9 cellular contexts compared by ENCODE assay signal in genomic region chr15:31871159-31871886, GRCh38. TPM values are rescaled to one million over a fixed set of nuclear protein-coding genes. Genes with fewer than 3 reads are reported as not detected.
DNase-seq lines count a peak whose midpoint lies in the region; ATAC-seq and TF ChIP-seq lines count a peak whose summit lies in the region.
"Had no signal": no experiment of that assay in that cellular context is flagged by ENCODE, and none has a peak within 500 bp of the region (broad histone marks: within the 10 kb centered on the region; RNA-seq: fewer than 3 reads in every experiment).

No MANE protein-coding gene starts in this region.

- H3K36me3 ChIP-seq in HUES6 (ENCODE audit: control insufficient read depth, insufficient read depth, low read length) (no peaks in the 10 kb centered on the region), liver (ENCODE audit: control insufficient read depth in 4 of 4, insufficient read depth in 3 of 4, low read depth in 1 of 4, low read length in 3 of 4) (no peaks in the 10 kb centered on the region), tibial nerve (no peaks in the 10 kb centered on the region)

- H3K36me3 Mint-ChIP-seq in CD4-positive, alpha-beta T cell (ENCODE audit: low read depth): peaks cover 6% of the 10 kb centered on the region

- H3K4me1 ChIP-seq in HUES6 (ENCODE audit: control insufficient read depth, insufficient read depth, low read length) (peaks cover 4% of the 10 kb centered on the region), liver (ENCODE audit: control insufficient read depth in 4 of 4, insufficient read depth in 4 of 4, low read length in 3 of 4) (peaks cover 4 to 14% (median 9%) of the 10 kb centered on the region in 4 donors), tibial nerve (peaks cover 0 to 12% (median 7%) of the 10 kb centered on the region in 4 donors)

- H3K4me3 Mint-ChIP-seq in CD4-positive, alpha-beta T cell: peak overlapping the region; percentile 87

- peak overlapping the region; percentile 82 for H3K9ac ChIP-seq in HUES6 (ENCODE audit: low read length)
- peak overlapping the region in 1 of 2 donors; percentile 43 for H3K9ac ChIP-seq in liver (ENCODE audit: low read depth in 1 of 2, low read length in 2 of 2)

- peaks cover 8% of the 10 kb centered on the region for H3K27me3 ChIP-seq in CD4-positive, alpha-beta T cell (ENCODE audit: control insufficient read depth, insufficient read depth, low read length)
- peaks cover 20% of the 10 kb centered on the region for H3K27me3 ChIP-seq in HUES6 (ENCODE audit: control insufficient read depth, insufficient read depth, low read length)
- H3K27me3 ChIP-seq in liver (ENCODE audit: control insufficient read depth in 4 of 4, insufficient read depth in 4 of 4, low read length in 3 of 4): peaks cover 0 to 2% (median 0%) of the 10 kb centered on the region in 4 donors
- H3K27me3 ChIP-seq in tibial nerve: no peaks in the 10 kb centered on the region

- ATAC-seq in CD4-positive, alpha-beta T cell (ENCODE audit: poor library complexity): no peak

- H3K4me1 Mint-ChIP-seq in CD4-positive, alpha-beta T cell (ENCODE audit: low read depth): peaks cover 23% of the 10 kb centered on the region

- no peak for TF ChIP-seq CTCF in CD4-positive, alpha-beta T cell (IDR thresholded peaks at IDR 0.05)
- TF ChIP-seq CTCF in astrocyte of the spinal cord (IDR thresholded peaks at IDR 0.05; ENCODE audit: low read depth, low read length) (no peak), liver (IDR thresholded peaks at IDR 0.05; ENCODE audit: low read depth, low read length, missing input control) (peak; percentile 12), tibial nerve (IDR thresholded peaks at IDR 0.05) (no peak)

- TF ChIP-seq RAD21 in liver (IDR thresholded peaks at IDR 0.05): no peak

- 50% methylated on average over 14 of the region's 14 CpGs for WGBS in liver
- WGBS in tibial nerve, 2 donors: 49 to 53% methylated on average over 14 of the region's 14 CpGs

- no peak for TF ChIP-seq POLR2A in tibial nerve (IDR thresholded peaks at IDR 0.05)

- in situ Hi-C loops in astrocyte of the spinal cord (cut with HindIII; ENCODE audit: low sequenced_read_pairs): no loop called here

- H3K27ac ChIP-seq in CD4-positive, alpha-beta T cell (ENCODE audit: low read depth, low read length): no peak overlapping the region
- H3K27ac ChIP-seq in HUES6 (ENCODE audit: low read depth, low read length) (no peak overlapping the region), liver (ENCODE audit: low read depth in 1 of 2, low read length in 2 of 2) (peak overlapping the region; percentile 66 to 71), tibial nerve (peak overlapping the region; percentile 54 to 84 (median 78))

- H3K4me3 ChIP-seq in HUES6 (ENCODE audit: low read depth, low read length) (peak overlapping the region; percentile 79), astrocyte of the spinal cord (ENCODE audit: low read depth, low read length) (peak overlapping the region; percentile 47), liver (ENCODE audit: low read depth in 1 of 3, low read length in 3 of 3) (peak overlapping the region; percentile 77 to 94 (median 84)), tibial nerve (peak overlapping the region; percentile 54 to 72 (median 67))

- peak overlapping the region; percentile 77 for H3K27ac Mint-ChIP-seq in CD4-positive, alpha-beta T cell

- H3K9me3 Mint-ChIP-seq in CD4-positive, alpha-beta T cell: no peaks in the 10 kb centered on the region

- DNase-seq in CD4-positive, alpha-beta T cell: no peak
- DNase-seq in astrocyte of the spinal cord (ENCODE audit: low read depth, low spot score) (no peak), tibial nerve (ENCODE audit: low spot score in 2 of 2) (no peak), NCI-H69 (lab: John Stamatoyannopoulos, UW) (no peak), AG08395 (ENCODE audit: low spot score) (no peak), NCI-H146 (lab: John Stamatoyannopoulos, UW) (no peak)

- no peaks in the 10 kb centered on the region for H3K9me3 ChIP-seq in CD4-positive, alpha-beta T cell (ENCODE audit: control insufficient read depth, low read length)
- H3K9me3 ChIP-seq in HUES6 (ENCODE audit: control insufficient read depth, insufficient read depth, low read depth, low read length) (no peaks in the 10 kb centered on the region), liver (ENCODE audit: control insufficient read depth in 4 of 4, low read length in 3 of 4) (no peaks in the 10 kb centered on the region), tibial nerve (no peaks in the 10 kb centered on the region)

- CTCF ChIA-PET in CD4-positive, alpha-beta T cell (lab: Charles Lee): no interaction called here

- H3K27me3 Mint-ChIP-seq in CD4-positive, alpha-beta T cell: no peaks in the 10 kb centered on the region

- POLR2A ChIA-PET in CD4-positive, alpha-beta T cell (lab: Charles Lee): no interaction called here

- no peak for TF ChIP-seq EP300 in tibial nerve (IDR thresholded peaks at IDR 0.05)

- intact Hi-C loops in CD4-positive, alpha-beta T cell (cut with DNase I, micrococcal nuclease): loop anchor here in 1 of 2 experiments (5.0 to 10.0 kb wide), 3 partner anchors 389 to 877 kb away; partner anchors contain the start of genes KLF13 and MTMR10

TF ChIP-seq in liver, 16 proteins besides CTCF, POLR2A, EP300 and RAD21:
- TF ChIP-seq HNF4G (IDR thresholded peaks at IDR 0.05) (no peak), YY1 (IDR thresholded peaks at IDR 0.05) (no peak), JUND (IDR thresholded peaks at IDR 0.05) (no peak), GABPA (IDR thresholded peaks at IDR 0.05 in 1 of 2, conservative IDR thresholded peaks at IDR 0.05 in 1 of 2) (no peak), FOXA1 (IDR thresholded peaks at IDR 0.05) (no peak), ZBTB33 (IDR thresholded peaks at IDR 0.05) (no peak), TAF1 (conservative IDR thresholded peaks at IDR 0.05) (no peak), HNF4A (conservative IDR thresholded peaks at IDR 0.05) (no peak), NR2F2 (IDR thresholded peaks at IDR 0.05) (no peak), RXRA (IDR thresholded peaks at IDR 0.05) (no peak), REST (IDR thresholded peaks at IDR 0.05) (no peak), ATF3 (IDR thresholded peaks at IDR 0.05) (no peak), EGR1 (IDR thresholded peaks at IDR 0.05; ENCODE audit: low read depth in 2 of 2) (no peak), FOXA2 (IDR thresholded peaks at IDR 0.05) (no peak), SP1 (IDR thresholded peaks at IDR 0.05) (no peak), MAX (IDR thresholded peaks at IDR 0.05) (no peak)

RNA-seq across cellular contexts. Expression of gene OTUD7A, which starts 0.8 kb away (rescaled TPM):
- 1 to 10 TPM; 1.7 to 2.7 TPM for total RNA-seq in CD4-positive, alpha-beta T cell
- total RNA-seq in liver (1 to 10 TPM in 1 of 2 donors, under 1 TPM in 1; 0.05 to 1.3 TPM), tibial nerve (1 to 10 TPM; 3.3 to 4.7 (median 3.9) TPM)
- under 1 TPM; 0.18 to 0.50 TPM for polyA plus RNA-seq in liver
- total RNA-seq: HT1080 had no signal

Comparison
In these comparisons a context has a peak if more than half of its experiments do, and no peak if none do; other contexts are left out.
1. H3K27ac ChIP-seq: peak in liver (2 of 2) and tibial nerve (4 of 4); none in CD4-positive, alpha-beta T cell (single experiment) and HUES6 (single experiment).
2. Peak in every context shown above with its lines, with median percentiles within 50 percentile points of each other: H3K4me3 ChIP-seq.